15 cellular contexts compared by ENCODE assay signal in the genomic region with DNA sequence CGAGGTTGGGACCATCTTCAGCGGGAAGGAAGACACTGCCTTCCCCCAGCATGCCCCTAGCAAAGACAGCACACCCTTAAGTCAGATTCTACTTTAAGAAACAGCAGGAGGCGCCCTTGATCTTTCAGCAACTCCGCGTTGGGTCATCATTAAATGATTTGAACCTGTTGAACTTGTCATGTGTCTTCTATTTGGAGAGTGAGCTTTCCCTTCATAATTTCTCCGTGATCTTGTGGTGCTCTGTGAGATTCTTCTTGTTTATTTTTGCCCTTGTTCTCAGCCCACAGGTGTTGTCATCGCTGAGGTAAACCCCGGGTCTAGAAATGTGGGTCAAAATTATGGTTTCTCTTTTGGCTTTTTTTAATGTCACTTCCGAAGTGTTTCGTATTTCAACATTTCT. TPM values are rescaled to one million over a fixed set of nuclear protein-coding genes. Genes with fewer than 3 reads are reported as not detected.
DNase-seq lines count a peak whose midpoint lies in the region; ATAC-seq and TF ChIP-seq lines count a peak whose summit lies in the region.
"Had no signal": no experiment of that assay in that cellular context is flagged by ENCODE, and none has a peak within 500 bp of the region (broad histone marks: within the 10 kb centered on the region; RNA-seq: fewer than 3 reads in every experiment).

No MANE protein-coding gene starts in this region.

- peaks cover 0 to 6% (median 0%) of the 10 kb centered on the region in 8 donors for H3K9me3 Mint-ChIP-seq in CD4-positive, alpha-beta memory T cell
- peaks cover 11% of the 10 kb centered on the region for H3K9me3 Mint-ChIP-seq in WTC11
- H3K9me3 Mint-ChIP-seq in activated naive CD4-positive, alpha-beta T cell treated with anti-CD3 and anti-CD28 coated beads, Interleukin-2, amount 50 U/mL, for 72 hours, result peaks cover 7 to 9% of the 10 kb centered on the region in 2 donors
- H3K9me3 Mint-ChIP-seq: nephron had no signal

- H3K4me3 Mint-ChIP-seq in CD4-positive, alpha-beta memory T cell, result no peak overlapping the region
- H3K4me3 Mint-ChIP-seq in WTC11, result no peak overlapping the region
- H3K4me3 Mint-ChIP-seq: nephron had no signal

- H3K27ac Mint-ChIP-seq in CD4-positive, alpha-beta memory T cell, result peak overlapping the region in 1 of 7 donors; percentile 21
- no peak overlapping the region for H3K27ac Mint-ChIP-seq in WTC11
- H3K27ac Mint-ChIP-seq in activated naive CD4-positive, alpha-beta T cell treated with anti-CD3 and anti-CD28 coated beads, Interleukin-2, amount 50 U/mL, for 72 hours, result no peak overlapping the region
- H3K27ac Mint-ChIP-seq: nephron had no signal

- intact Hi-C loops in CD4-positive, alpha-beta memory T cell (cut with micrococcal nuclease), result no loop called here
- intact Hi-C loops in tibial artery (cut with DNase I; ENCODE audit: low total_unique reads), result no loop called here
- intact Hi-C loops in posterior vena cava (cut with DNase I), result no loop called here

- no peaks in the 10 kb centered on the region for H3K27me3 Mint-ChIP-seq in CD4-positive, alpha-beta memory T cell
- no peaks in the 10 kb centered on the region for H3K27me3 Mint-ChIP-seq in WTC11 (ENCODE audit: low read depth)

- no peak overlapping the region for H3K27ac ChIP-seq in CD4-positive, alpha-beta memory T cell (ENCODE audit: low read depth, low read length)
- H3K27ac ChIP-seq in tibial artery, result no peak overlapping the region
- H3K27ac ChIP-seq: dorsolateral prefrontal cortex, SJCRH30 had no signal

- POLR2A ChIA-PET in CD4-positive, alpha-beta memory T cell (lab: Charles Lee; ENCODE audit: partially characterized antibody), result no interaction called here
- POLR2A ChIA-PET in WTC11 (lab: Charles Lee), result no interaction called here

- no peaks in the 10 kb centered on the region for H3K27me3 ChIP-seq in CD4-positive, alpha-beta memory T cell (ENCODE audit: insufficient read depth, low read length)
- H3K27me3 ChIP-seq in tibial artery, result no peaks in the 10 kb centered on the region
- H3K27me3 ChIP-seq: dorsolateral prefrontal cortex, SJCRH30 had no signal

- H3K36me3 Mint-ChIP-seq in CD4-positive, alpha-beta memory T cell, result no peaks in the 10 kb centered on the region
- H3K36me3 Mint-ChIP-seq in WTC11, result no peaks in the 10 kb centered on the region
- no peaks in the 10 kb centered on the region for H3K36me3 Mint-ChIP-seq in activated naive CD4-positive, alpha-beta T cell treated with anti-CD3 and anti-CD28 coated beads, Interleukin-2, amount 50 U/mL, for 72 hours

- ATAC-seq in WTC11, result peak; percentile 60
- no peak for ATAC-seq in activated naive CD4-positive, alpha-beta T cell treated with anti-CD3 and anti-CD28 coated beads, Interleukin-2, amount 50 U/mL, for 72 hours

- peak in 3 of 5 donors; percentile 33 to 41 (median 37) for DNase-seq in CD4-positive, alpha-beta memory T cell
- DNase-seq in HuH-7 (ENCODE audit: low spot score) (peak; percentile 26), WTC11 (ENCODE audit: low spot score) (no peak), islet precursor cell (peak; percentile 72), tibial artery (no peak), posterior vena cava (ENCODE audit: low spot score) (no peak)
- DNase-seq in stimulated activated naive CD4-positive, alpha-beta T cell (lab: John Stamatoyannopoulos, UW), result no peak
- DNase-seq in activated naive CD4-positive, alpha-beta T cell treated with anti-CD3 and anti-CD28 coated beads, Interleukin-2, amount 50 U/mL, for 72 hours (ENCODE audit: low spot score in 2 of 2), result no peak
- DNase-seq: activated CD4-positive, alpha-beta T cell treated with anti-CD3 and anti-CD28 coated beads for 4 hours; Calu3; dorsolateral prefrontal cortex; H7; NCI-H2029 treated with DMSO at 0.1 percent for 48 hours had no signal

- H3K4me1 Mint-ChIP-seq in CD4-positive, alpha-beta memory T cell, result peaks cover 0 to 3% (median under 1%) of the 10 kb centered on the region in 4 donors
- H3K4me1 Mint-ChIP-seq in WTC11, result no peaks in the 10 kb centered on the region

- TF ChIP-seq CTCF in WTC11 (IDR thresholded peaks at IDR 0.05), result no peak
- no peak for TF ChIP-seq CTCF in tibial artery (IDR thresholded peaks at IDR 0.05)

- no peaks in the 10 kb centered on the region for H3K9me3 ChIP-seq in CD4-positive, alpha-beta memory T cell (ENCODE audit: control insufficient read depth in 1 of 2, low read length in 2 of 2)
- no peaks in the 10 kb centered on the region for H3K9me3 ChIP-seq in tibial artery
- H3K9me3 ChIP-seq: SJCRH30 had no signal

- no peaks in the 10 kb centered on the region for H3K4me1 ChIP-seq in CD4-positive, alpha-beta memory T cell (ENCODE audit: insufficient read depth, low read length)
- peaks cover 0 to 8% (median 7%) of the 10 kb centered on the region in 4 donors for H3K4me1 ChIP-seq in tibial artery

- no peak overlapping the region for H3K4me3 ChIP-seq in CD4-positive, alpha-beta memory T cell (ENCODE audit: low read length in 2 of 2)
- no peak overlapping the region for H3K4me3 ChIP-seq in tibial artery
- H3K4me3 ChIP-seq: dorsolateral prefrontal cortex, SJCRH30 had no signal

- no peaks in the 10 kb centered on the region for H3K36me3 ChIP-seq in CD4-positive, alpha-beta memory T cell (ENCODE audit: insufficient read depth, low read length)
- no peaks in the 10 kb centered on the region for H3K36me3 ChIP-seq in tibial artery
- H3K36me3 ChIP-seq: SJCRH30 had no signal

- CTCF ChIA-PET in CD4-positive, alpha-beta memory T cell (lab: Charles Lee; ENCODE audit: partially characterized antibody), result no interaction called here
- CTCF ChIA-PET in WTC11 (lab: Charles Lee), result interaction anchor here (1.0 kb wide), 1 partner anchor 25 kb away, joined by 3 read pairs; no protein-coding TSS in a partner anchor

TF ChIP-seq in WTC11, 78 proteins besides CTCF, POLR2A, EP300 and RAD21 (continues in another document):
- TF ChIP-seq, protein P1, sequence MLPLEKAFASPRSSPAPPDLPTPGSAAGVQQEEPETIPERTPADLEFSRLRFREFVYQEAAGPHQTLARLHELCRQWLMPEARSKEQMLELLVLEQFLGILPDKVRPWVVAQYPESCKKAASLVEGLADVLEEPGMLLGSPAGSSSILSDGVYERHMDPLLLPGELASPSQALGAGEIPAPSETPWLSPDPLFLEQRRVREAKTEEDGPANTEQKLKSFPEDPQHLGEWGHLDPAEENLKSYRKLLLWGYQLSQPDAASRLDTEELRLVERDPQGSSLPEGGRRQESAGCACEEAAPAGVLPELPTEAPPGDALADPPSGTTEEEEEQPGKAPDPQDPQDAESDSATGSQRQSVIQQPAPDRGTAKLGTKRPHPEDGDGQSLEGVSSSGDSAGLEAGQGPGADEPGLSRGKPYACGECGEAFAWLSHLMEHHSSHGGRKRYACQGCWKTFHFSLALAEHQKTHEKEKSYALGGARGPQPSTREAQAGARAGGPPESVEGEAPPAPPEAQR (CRISPR knock-in tag; IDR thresholded peaks at IDR 0.05), result no peak
- TF ChIP-seq FOXP1 (CRISPR knock-in tag; IDR thresholded peaks at IDR 0.05; ENCODE audit: borderline replicate concordance) (no peak), GRHL2 (CRISPR knock-in tag; IDR thresholded peaks at IDR 0.05; ENCODE audit: insufficient replicate concordance, severe bottlenecking) (no peak), MYBL2 (CRISPR knock-in tag; IDR thresholded peaks at IDR 0.05) (no peak), IRF2 (CRISPR knock-in tag; IDR thresholded peaks at IDR 0.05; ENCODE audit: borderline replicate concordance, low read depth) (no peak), ZNF138 (CRISPR knock-in tag; conservative IDR thresholded peaks at IDR 0.05) (no peak), ATF2 (CRISPR knock-in tag; IDR thresholded peaks at IDR 0.05; ENCODE audit: borderline replicate concordance, low read depth) (no peak), SMAD3 (CRISPR knock-in tag; IDR thresholded peaks at IDR 0.05; ENCODE audit: borderline replicate concordance) (no peak)
- TF ChIP-seq, protein P2, sequence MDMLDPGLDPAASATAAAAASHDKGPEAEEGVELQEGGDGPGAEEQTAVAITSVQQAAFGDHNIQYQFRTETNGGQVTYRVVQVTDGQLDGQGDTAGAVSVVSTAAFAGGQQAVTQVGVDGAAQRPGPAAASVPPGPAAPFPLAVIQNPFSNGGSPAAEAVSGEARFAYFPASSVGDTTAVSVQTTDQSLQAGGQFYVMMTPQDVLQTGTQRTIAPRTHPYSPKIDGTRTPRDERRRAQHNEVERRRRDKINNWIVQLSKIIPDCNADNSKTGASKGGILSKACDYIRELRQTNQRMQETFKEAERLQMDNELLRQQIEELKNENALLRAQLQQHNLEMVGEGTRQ (CRISPR knock-in tag; IDR thresholded peaks at IDR 0.05), result no peak

RNA-seq across cellular contexts. Expression of gene PITRM1, which starts 49.5 kb away (rescaled TPM):
- 10 to 100 TPM; 78.5 to 80.7 TPM for total RNA-seq in CD4-positive, alpha-beta memory T cell
- 10 to 100 TPM; 25.5 to 47.6 TPM for polyA plus RNA-seq in CD4-positive, alpha-beta memory T cell
- total RNA-seq in WTC11 (2021) (37.2 to 40.7 TPM (median 37.5 TPM) in 3 replicates), posterior vena cava (100 to 1,000 TPM in 1 of 2 donors, 10 to 100 TPM in 1; 65.9 to 112 TPM)
- total RNA-seq in activated naive CD4-positive, alpha-beta T cell treated with anti-CD3 and anti-CD28 coated beads, Interleukin-2, amount 50 U/mL, for 72 hours, result 10 to 100 TPM; 61.1 to 75.0 TPM

Comparison
In these comparisons a context has a peak if more than half of its experiments do, and no peak if none do; other contexts are left out.
1. DNase-seq: peak in CD4-positive, alpha-beta memory T cell (3 of 5), HuH-7 (single experiment) and islet precursor cell (single experiment); none in WTC11 (single experiment), stimulated activated naive CD4-positive, alpha-beta T cell (0 of 6), activated naive CD4-positive, alpha-beta T cell treated with anti-CD3 and anti-CD28 coated beads, Interleukin-2, amount 50 U/mL, for 72 hours (0 of 2), tibial artery (0 of 2) and posterior vena cava (single experiment).